In the genomic region with DNA sequence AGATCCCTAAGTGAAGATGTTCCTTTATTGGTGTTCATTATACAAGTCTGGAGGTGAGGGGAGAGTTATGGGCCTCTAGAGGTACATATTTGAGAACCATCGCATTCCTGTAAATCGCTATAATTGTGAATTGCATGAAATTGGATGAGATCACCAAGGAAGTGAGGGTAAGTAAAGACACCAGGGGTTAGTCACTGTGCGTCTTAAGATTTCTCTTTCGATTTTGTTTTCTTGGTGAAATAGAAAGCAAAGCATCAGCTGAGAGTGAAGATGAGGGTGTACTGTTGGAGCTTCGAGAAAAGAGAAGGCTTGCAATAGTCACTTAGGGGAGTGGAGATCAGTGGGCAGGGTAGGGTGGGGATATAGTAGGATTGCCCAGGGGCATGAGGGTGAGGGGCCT, we compare ENCODE assay signal across 11 cellular contexts.
DNase-seq lines count a peak whose midpoint lies in the region; ATAC-seq and TF ChIP-seq lines count a peak whose summit lies in the region.
"Had no signal": no experiment of that assay in that cellular context is flagged by ENCODE, and none has a peak within 500 bp of the region (broad histone marks: within the 10 kb centered on the region; RNA-seq: fewer than 3 reads in every experiment).

No MANE protein-coding gene starts in this region.

- H3K36me3 ChIP-seq in adipocyte (ENCODE audit: control insufficient read depth, insufficient read depth, low read length, severe bottlenecking) (peaks cover 21% of the 10 kb centered on the region), heart right ventricle (peaks cover 0 to 22% (median 6%) of the 10 kb centered on the region in 9 donors)
- H3K36me3 ChIP-seq: BE2C had no signal

- no peak overlapping the region for H3K9ac ChIP-seq in adipocyte (ENCODE audit: low read length)

- TF ChIP-seq CTCF in heart right ventricle (IDR thresholded peaks at IDR 0.05), result no peak

- no peaks in the 10 kb centered on the region for H3K9me3 Mint-ChIP-seq in activated naive CD4-positive, alpha-beta T cell treated with anti-CD3 and anti-CD28 coated beads, Interleukin-2, amount 50 U/mL, for 24 hours
- H3K9me3 Mint-ChIP-seq in stimulated activated naive CD8-positive, alpha-beta T cell treated with anti-CD3 and anti-CD28 coated beads, Interleukin-15, amount 100 ng/mL, for 72 hours, result no peaks in the 10 kb centered on the region
- H3K9me3 Mint-ChIP-seq: neural crest cell had no signal

- peak overlapping the region in 1 of 10 donors; percentile 67 for H3K27ac ChIP-seq in heart right ventricle

- H3K27me3 Mint-ChIP-seq in activated naive CD4-positive, alpha-beta T cell treated with anti-CD3 and anti-CD28 coated beads, Interleukin-2, amount 50 U/mL, for 24 hours, result no peaks in the 10 kb centered on the region
- no peaks in the 10 kb centered on the region for H3K27me3 Mint-ChIP-seq in stimulated activated naive CD8-positive, alpha-beta T cell treated with anti-CD3 and anti-CD28 coated beads, Interleukin-15, amount 100 ng/mL, for 72 hours

- peaks cover 52% of the 10 kb centered on the region for H3K4me1 Mint-ChIP-seq in activated naive CD4-positive, alpha-beta T cell treated with anti-CD3 and anti-CD28 coated beads, Interleukin-2, amount 50 U/mL, for 24 hours
- peaks cover 54% of the 10 kb centered on the region for H3K4me1 Mint-ChIP-seq in stimulated activated naive CD8-positive, alpha-beta T cell treated with anti-CD3 and anti-CD28 coated beads, Interleukin-15, amount 100 ng/mL, for 72 hours

- H3K9me3 ChIP-seq in adipocyte (ENCODE audit: control insufficient read depth, low read length), result no peaks in the 10 kb centered on the region
- H3K9me3 ChIP-seq in heart right ventricle, result no peaks in the 10 kb centered on the region
- H3K9me3 ChIP-seq: BE2C, esophagus squamous epithelium had no signal

- intact Hi-C loops in heart right ventricle (cut with DNase I), result loop anchor here in 5 of 10 donors (1.0 to 10.0 kb wide), 7 partner anchors 26 to 562 kb away; partner anchors contain the start of genes CACHD1 (in 1 of the 5) and RAVER2 (in 1 of the 5)

- WGBS in heart right ventricle, 2 donors, result 89 to 92% methylated on average over 5 of the region's 5 CpGs

- H3K27me3 ChIP-seq in adipocyte (replicated peaks; ENCODE audit: control insufficient read depth, insufficient read depth, low read length), result no peaks in the 10 kb centered on the region
- H3K27me3 ChIP-seq in heart right ventricle, result no peaks in the 10 kb centered on the region
- H3K27me3 ChIP-seq: BE2C, esophagus squamous epithelium had no signal

- no peaks in the 10 kb centered on the region for H3K36me3 Mint-ChIP-seq in activated naive CD4-positive, alpha-beta T cell treated with anti-CD3 and anti-CD28 coated beads, Interleukin-2, amount 50 U/mL, for 24 hours

- DNase-seq in activated naive CD4-positive, alpha-beta T cell treated with Interleukin-2 at 50 U/mL for 16 hours, result no peak
- DNase-seq in adipocyte (ENCODE audit: low read depth) (no peak), left lobe of liver (ENCODE audit: low spot score) (no peak), HPDE6-E6E7 (ENCODE audit: extremely low spot score) (no peak), heart right ventricle (no peak)
- no peak for DNase-seq in stimulated activated naive CD8-positive, alpha-beta T cell treated with anti-CD3 and anti-CD28 coated beads, Interleukin-15, amount 100 ng/mL, for 72 hours
- DNase-seq: BE2C, esophagus squamous epithelium had no signal

- H3K27ac Mint-ChIP-seq in activated naive CD4-positive, alpha-beta T cell treated with anti-CD3 and anti-CD28 coated beads, Interleukin-2, amount 50 U/mL, for 24 hours, result peak overlapping the region; percentile 83
- peak overlapping the region; percentile 0 to 83 for H3K27ac Mint-ChIP-seq in stimulated activated naive CD8-positive, alpha-beta T cell treated with anti-CD3 and anti-CD28 coated beads, Interleukin-15, amount 100 ng/mL, for 72 hours

- H3K4me3 ChIP-seq in adipocyte (ENCODE audit: low read length), result peak overlapping the region; percentile 48
- no peak overlapping the region for H3K4me3 ChIP-seq in heart right ventricle
- H3K4me3 ChIP-seq: esophagus squamous epithelium had no signal

- ATAC-seq in HG03442 (IDR thresholded peaks at IDR 0.05; ENCODE audit: unreplicated experiment), result peak; percentile 72
- peak; percentile 86 for ATAC-seq in stimulated activated naive CD8-positive, alpha-beta T cell treated with anti-CD3 and anti-CD28 coated beads, Interleukin-15, amount 100 ng/mL, for 72 hours
- no peak for ATAC-seq in left lobe of liver
- no peak for ATAC-seq in heart right ventricle

- peak overlapping the region; percentile 3 for H3K4me3 Mint-ChIP-seq in activated naive CD4-positive, alpha-beta T cell treated with anti-CD3 and anti-CD28 coated beads, Interleukin-2, amount 50 U/mL, for 24 hours
- peak overlapping the region; percentile 0 to 31 for H3K4me3 Mint-ChIP-seq in stimulated activated naive CD8-positive, alpha-beta T cell treated with anti-CD3 and anti-CD28 coated beads, Interleukin-15, amount 100 ng/mL, for 72 hours
- H3K4me3 Mint-ChIP-seq: neural crest cell had no signal

- peaks cover 24% of the 10 kb centered on the region for H3K4me1 ChIP-seq in adipocyte (ENCODE audit: control insufficient read depth, insufficient read depth, low read length)
- peaks cover 0 to 24% (median 9%) of the 10 kb centered on the region in 9 donors for H3K4me1 ChIP-seq in heart right ventricle
- H3K4me1 ChIP-seq: BE2C had no signal

Comparison
In these comparisons a context has a peak if more than half of its experiments do, and no peak if none do; other contexts are left out.
1. ATAC-seq: peak in HG03442 (single experiment) and stimulated activated naive CD8-positive, alpha-beta T cell treated with anti-CD3 and anti-CD28 coated beads, Interleukin-15, amount 100 ng/mL, for 72 hours (single experiment); none in left lobe of liver (single experiment) and heart right ventricle (0 of 8).